ENCODE assay signal across 8 cellular contexts in genomic region chr3:128650096-128651050, GRCh38. TPM values are rescaled to one million over a fixed set of nuclear protein-coding genes. Genes with fewer than 3 reads are reported as not detected.
DNase-seq lines count a peak whose midpoint lies in the region; ATAC-seq lines count a peak whose summit lies in the region.

Gene RPN1 (minus strand): TSS chr3:128650818. CDS start chr3:128650800, 18 bp downstream.

- intact Hi-C loops in dendritic cell treated with granulocyte-macrophage colony-stimulating factor and Interleukin-4, amounts not matched to agents 40 ng/mL and 50 ng/mL, for 4 days (cut with micrococcal nuclease), result loop anchor here (2.0 kb wide), 1 partner anchor 30 kb away; no protein-coding TSS in a partner anchor

- peak; percentile 97 for ATAC-seq in GM19397 (IDR thresholded peaks at IDR 0.05; ENCODE audit: unreplicated experiment)
- ATAC-seq in HG03565 (IDR thresholded peaks at IDR 0.05; ENCODE audit: unreplicated experiment), result peak; percentile 88
- peak; percentile 97 for ATAC-seq in left lobe of liver

- no peaks in the 10 kb centered on the region for H3K9me3 Mint-ChIP-seq in dendritic cell treated with granulocyte-macrophage colony-stimulating factor and Interleukin-4, amounts not matched to agents 40 ng/mL and 50 ng/mL, for 4 days

- H3K27ac Mint-ChIP-seq in dendritic cell treated with granulocyte-macrophage colony-stimulating factor and Interleukin-4, amounts not matched to agents 40 ng/mL and 50 ng/mL, for 4 days, result peak within 1 kb of the TSS; percentile 91

- H3K36me3 Mint-ChIP-seq in dendritic cell treated with granulocyte-macrophage colony-stimulating factor and Interleukin-4, amounts not matched to agents 40 ng/mL and 50 ng/mL, for 4 days (ENCODE audit: low read depth), result peaks cover 25% of the 10 kb centered on the region

- H3K4me1 Mint-ChIP-seq in dendritic cell treated with granulocyte-macrophage colony-stimulating factor and Interleukin-4, amounts not matched to agents 40 ng/mL and 50 ng/mL, for 4 days (ENCODE audit: low read depth), result peaks cover 33% of the 10 kb centered on the region

- H3K4me3 Mint-ChIP-seq in dendritic cell treated with granulocyte-macrophage colony-stimulating factor and Interleukin-4, amounts not matched to agents 40 ng/mL and 50 ng/mL, for 4 days, result peak within 1 kb of the TSS; percentile 86

- H3K27me3 Mint-ChIP-seq in dendritic cell treated with granulocyte-macrophage colony-stimulating factor and Interleukin-4, amounts not matched to agents 40 ng/mL and 50 ng/mL, for 4 days, result no peaks in the 10 kb centered on the region

- DNase-seq in CD1c-positive myeloid dendritic cell (ENCODE audit: extremely low spot score) (peak; percentile 97), NCI-H748 treated with DMSO at 0.1 percent for 48 hours (lab: John Stamatoyannopoulos, UW) (peak; percentile 66), left lobe of liver (ENCODE audit: low spot score) (peak; percentile 97)
- peak; percentile 89 to 92 for DNase-seq in activated CD4-positive, alpha-beta T cell treated with anti-CD3 and anti-CD28 coated beads, Interleukin-2, amount 50 U/mL, for 24 hours (ENCODE audit: low read depth in 1 of 2, low spot score in 1 of 2)
- DNase-seq in stimulated activated CD4-positive, alpha-beta T cell treated with anti-CD3 and anti-CD28 coated beads, Interleukin-2, amount 100 ng/mL, for 24 hours, result peak; percentile 95

RNA-seq across cellular contexts. Expression of gene RPN1, which starts in this region (rescaled TPM):
- 198 TPM for total RNA-seq in left lobe of liver

Comparison
In these comparisons a context has a peak if more than half of its experiments do, and no peak if none do; other contexts are left out.
1. Peak in every context shown above with its lines: DNase-seq and ATAC-seq.